In the genomic region with DNA sequence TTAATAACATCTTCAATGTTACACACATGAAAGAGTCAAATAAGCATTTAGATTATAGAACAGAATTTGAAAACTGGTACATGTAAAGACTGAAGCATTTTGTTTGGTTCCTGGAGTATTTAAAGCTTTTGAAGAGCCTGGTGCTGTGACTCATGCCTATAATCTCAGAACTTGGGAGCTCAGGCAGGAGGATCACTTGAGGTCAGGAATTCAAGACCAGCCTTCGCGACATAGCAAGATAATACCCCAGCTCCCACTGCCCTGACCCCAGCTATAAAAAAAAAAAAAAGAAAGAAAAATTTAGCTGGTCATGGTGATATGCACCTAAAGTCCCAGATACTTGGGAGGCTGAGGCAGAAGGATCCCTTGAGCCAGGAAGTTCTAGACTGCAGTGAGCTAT, we compare ENCODE assay signal across 21 cellular contexts.
DNase-seq lines count a peak whose midpoint lies in the region; ATAC-seq, FAIRE-seq and TF ChIP-seq lines count a peak whose summit lies in the region.
"Had no signal": no experiment of that assay in that cellular context is flagged by ENCODE, and none has a peak within 500 bp of the region (broad histone marks: within the 10 kb centered on the region; RNA-seq: fewer than 3 reads in every experiment).

No MANE protein-coding gene starts in this region.

- FAIRE-seq in GM12891 (lab: Jason Lieb, UNC) = no peak

- no peak for TF ChIP-seq POLR2A in GM12891 (IDR thresholded peaks at IDR 0.05; ENCODE audit: low read depth, low read length)
- TF ChIP-seq POLR2A in uterus (IDR thresholded peaks at IDR 0.05) = no peak

- H3K27ac ChIP-seq in mesodermal cell (ENCODE audit: low read depth, low read length, severe bottlenecking) (peak overlapping the region; percentile 58), uterus (no peak overlapping the region)
- H3K27ac ChIP-seq: C4-2B, gastroesophageal sphincter, RWPE1, upper lobe of right lung had no signal

- peaks cover 13% of the 10 kb centered on the region for H3K4me1 ChIP-seq in mesodermal cell (ENCODE audit: control insufficient read depth, insufficient read depth, low read length, poor library complexity, severe bottlenecking)
- no peaks in the 10 kb centered on the region for H3K4me1 ChIP-seq in uterus
- H3K4me1 ChIP-seq: gastroesophageal sphincter, upper lobe of right lung had no signal

- DNase-seq in EH (ENCODE audit: low read depth) = peak; percentile 80
- DNase-seq in MG63 = peak; percentile 9
- peak; percentile 61 for DNase-seq in choroid plexus epithelial cell (ENCODE audit: low read depth)
- DNase-seq in GM12891 (ENCODE audit: insufficient read length, low spot score) = no peak
- no peak for DNase-seq in uterus
- DNase-seq: activated T-cell treated with anti-CD3 and anti-CD28 coated beads, Interleukin-2, amount 50 U/mL, for 72 hours; H7; left cardiac atrium; natural killer cell; NCI-H1694 treated with DMSO at 0.1 percent for 48 hours; NCI-H510A treated with DMSO at 0.1 percent for 48 hours; retina; stimulated activated CD4-positive, alpha-beta T cell treated with anti-CD3 and anti-CD28 coated beads, Interleukin-4, amount 100 ng/mL, for 4 hours; upper lobe of right lung had no signal

- H3K4me3 ChIP-seq in MG63 = no peak overlapping the region
- H3K4me3 ChIP-seq in choroid plexus epithelial cell (ENCODE audit: low read depth, low read length) = no peak overlapping the region
- H3K4me3 ChIP-seq in mesodermal cell (ENCODE audit: extremely low read depth, insufficient read depth, low read length, poor library complexity, severe bottlenecking) = no peak overlapping the region
- H3K4me3 ChIP-seq in uterus = no peak overlapping the region
- H3K4me3 ChIP-seq: gastroesophageal sphincter, upper lobe of right lung had no signal

- WGBS in mesodermal cell (ENCODE audit: insufficient coverage in 2 of 2), 2 experiments = no CpG with 5 or more reads among the region's 2 CpGs

- H3K36me3 ChIP-seq in MG63 = no peaks in the 10 kb centered on the region
- H3K36me3 ChIP-seq in mesodermal cell (ENCODE audit: control insufficient read depth, insufficient read depth, low read length) = no peaks in the 10 kb centered on the region
- H3K36me3 ChIP-seq in uterus = no peaks in the 10 kb centered on the region
- H3K36me3 ChIP-seq: gastroesophageal sphincter, upper lobe of right lung had no signal

- intact Hi-C loops in uterus (cut with DNase I; ENCODE audit: low total_unique reads) = no loop called here

- H3K27me3 ChIP-seq in MG63 (no peaks in the 10 kb centered on the region), uterus (no peaks in the 10 kb centered on the region)
- H3K27me3 ChIP-seq: gastroesophageal sphincter, upper lobe of right lung had no signal

- TF ChIP-seq CTCF in choroid plexus epithelial cell (conservative IDR thresholded peaks at IDR 0.05; ENCODE audit: low read depth, low read length) (no peak), uterus (IDR thresholded peaks at IDR 0.05) (no peak)

- no peak for ATAC-seq in GM18873 (IDR thresholded peaks at IDR 0.05; ENCODE audit: low FRiP score, unreplicated experiment)
- ATAC-seq in HG03196 (IDR thresholded peaks at IDR 0.05; ENCODE audit: unreplicated experiment) = no peak
- ATAC-seq: activated T-cell treated with anti-CD3 and anti-CD28 coated beads, Interleukin-2, amount 50 U/mL, for 72 hours; gastroesophageal sphincter; natural killer cell; stimulated activated effector memory CD8-positive, alpha-beta T cell treated with anti-CD3 and anti-CD28 coated beads, Interleukin-12 subunit alpha, Interleukin-12 subunit beta, amount 100 ng/mL, for 72 hours; upper lobe of right lung had no signal

- no peaks in the 10 kb centered on the region for H3K9me3 ChIP-seq in MG63
- H3K9me3 ChIP-seq in mesodermal cell (ENCODE audit: control insufficient read depth, low read length) = no peaks in the 10 kb centered on the region
- H3K9me3 ChIP-seq in uterus = no peaks in the 10 kb centered on the region
- H3K9me3 ChIP-seq: gastroesophageal sphincter, upper lobe of right lung had no signal

TF ChIP-seq in GM12891, 5 proteins besides CTCF, POLR2A, EP300 and RAD21:
- TF ChIP-seq POLR2AphosphoS5 (IDR thresholded peaks at IDR 0.05; ENCODE audit: low read depth, low read length) (no peak), SPI1 (IDR thresholded peaks at IDR 0.05; ENCODE audit: low read depth, low read length) (no peak), POU2F2 (IDR thresholded peaks at IDR 0.05; ENCODE audit: low read depth, low read length) (no peak), PAX5 (IDR thresholded peaks at IDR 0.05; ENCODE audit: insufficient read depth, low read length, severe bottlenecking) (no peak), TAF1 (IDR thresholded peaks at IDR 0.05; ENCODE audit: low read depth, low read length) (no peak)

Comparison
In these comparisons a context has a peak if more than half of its experiments do, and no peak if none do; other contexts are left out.
1. DNase-seq: peak in EH (single experiment), MG63 (single experiment) and choroid plexus epithelial cell (single experiment); none in GM12891 (single experiment) and uterus (0 of 2).